19 cellular contexts compared by ENCODE assay signal in the genomic region with DNA sequence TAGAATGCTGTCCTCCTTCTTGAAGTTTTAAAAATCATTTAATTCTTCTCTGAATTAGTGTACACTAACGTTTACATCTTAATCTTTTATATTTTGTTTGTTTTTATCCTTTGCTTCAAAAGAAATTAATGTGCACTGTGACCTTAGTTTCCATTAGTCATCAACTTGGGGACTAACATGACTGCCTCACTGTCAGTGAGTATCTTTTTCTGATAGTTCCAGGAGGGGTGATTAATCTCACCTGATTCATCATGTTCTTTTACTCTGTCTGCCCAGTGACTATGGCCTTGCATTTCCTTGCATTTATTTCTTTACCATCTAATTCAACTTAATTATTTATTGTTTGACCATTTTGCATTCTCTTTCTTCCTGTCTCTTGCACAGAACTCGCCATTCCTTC. TPM values are rescaled to one million over a fixed set of nuclear protein-coding genes. Genes with fewer than 3 reads are reported as not detected.
DNase-seq lines count a peak whose midpoint lies in the region; ATAC-seq and TF ChIP-seq lines count a peak whose summit lies in the region.
"Had no signal": no experiment of that assay in that cellular context is flagged by ENCODE, and none has a peak within 500 bp of the region (broad histone marks: within the 10 kb centered on the region; RNA-seq: fewer than 3 reads in every experiment).

No MANE protein-coding gene starts in this region.

- H3K27ac ChIP-seq in neuronal stem cell (replicated peaks; ENCODE audit: low read length), result no peak overlapping the region
- H3K27ac ChIP-seq: body of pancreas, right atrium auricular region had no signal

- ATAC-seq in activated CD8-positive, alpha-beta T cell treated with anti-CD3 and anti-CD28 coated beads for 36 hours, result peak; percentile 69
- ATAC-seq in activated CD8-positive, alpha-beta T cell treated with anti-CD3 and anti-CD28 coated beads, Interleukin-2, amount 10 ng/mL, durations not matched to agents 7 days and 5 days, result no peak
- no peak for ATAC-seq in naive thymus-derived CD8-positive, alpha-beta T cell
- no peak for ATAC-seq in GM18858 (IDR thresholded peaks at IDR 0.05; ENCODE audit: unreplicated experiment)
- ATAC-seq: body of pancreas had no signal

- peak overlapping the region; percentile 9 for H3K27ac Mint-ChIP-seq in activated CD8-positive, alpha-beta T cell treated with anti-CD3 and anti-CD28 coated beads for 36 hours
- H3K27ac Mint-ChIP-seq in activated CD8-positive, alpha-beta T cell treated with anti-CD3 and anti-CD28 coated beads, Interleukin-2, amount 10 ng/mL, durations not matched to agents 7 days and 5 days, result no peak overlapping the region
- peak overlapping the region in 2 of 3 donors; percentile 21 to 74 for H3K27ac Mint-ChIP-seq in IgD-negative memory B cell
- peak overlapping the region; percentile 35 for H3K27ac Mint-ChIP-seq in activated T-helper 2 cell treated with anti-CD3 and anti-CD28 coated beads, Interferon-gamma antibody, Interleukin-2, Interleukin-4, amounts not matched to agents 10 μg/mL and 5 μg/mL and 100 μg/mL, durations not matched to agents 14 hours and 24 hours and 36 hours
- peak overlapping the region in 8 of 10 donors; percentile 35 to 99 (median 76) for H3K27ac Mint-ChIP-seq in naive thymus-derived CD8-positive, alpha-beta T cell
- H3K27ac Mint-ChIP-seq: dendritic cell treated with granulocyte-macrophage colony-stimulating factor and Interleukin-4, amounts not matched to agents 40 ng/mL and 50 ng/mL, for 4 days; immature natural killer cell had no signal

- CTCF ChIA-PET in activated CD8-positive, alpha-beta T cell treated with anti-CD3 and anti-CD28 coated beads for 36 hours (lab: Charles Lee), result no interaction called here
- CTCF ChIA-PET in activated CD8-positive, alpha-beta T cell treated with anti-CD3 and anti-CD28 coated beads, Interleukin-2, amount 10 ng/mL, durations not matched to agents 7 days and 5 days (lab: Charles Lee), result interaction anchor here (1.3 to 4.0 kb wide), 2 partner anchors 26 to 391 kb away, joined by 3 to 16 read pairs; no protein-coding TSS in a partner anchor

- intact Hi-C loops in activated CD8-positive, alpha-beta T cell treated with anti-CD3 and anti-CD28 coated beads for 36 hours (cut with micrococcal nuclease), result no loop called here
- intact Hi-C loops in activated T-helper 2 cell treated with anti-CD3 and anti-CD28 coated beads, Interferon-gamma antibody, Interleukin-2, Interleukin-4, amounts not matched to agents 10 μg/mL and 5 μg/mL and 100 μg/mL, durations not matched to agents 14 hours and 24 hours and 36 hours (cut with micrococcal nuclease), result loop anchor here (1.0 to 10.0 kb wide), 2 partner anchors 9 to 388 kb away; no protein-coding TSS in a partner anchor

- TF ChIP-seq CTCF in activated CD8-positive, alpha-beta T cell treated with anti-CD3 and anti-CD28 coated beads for 36 hours (IDR thresholded peaks at IDR 0.05), result no peak

- no peak overlapping the region for H3K4me3 ChIP-seq in neuronal stem cell (ENCODE audit: low read length in 2 of 2)
- H3K4me3 ChIP-seq: body of pancreas, right atrium auricular region had no signal

- no peak overlapping the region for H4K8ac ChIP-seq in neuronal stem cell (ENCODE audit: low read depth, low read length)

- H3K27me3 ChIP-seq in neuronal stem cell (ENCODE audit: control insufficient read depth in 3 of 3, insufficient read depth in 3 of 3, low read depth in 1 of 3, low read length in 3 of 3), result peaks cover 0 to 4% (median 0%) of the 10 kb centered on the region in 3 experiments
- H3K27me3 ChIP-seq: body of pancreas, right atrium auricular region had no signal

- no peak overlapping the region for H3K9ac ChIP-seq in neuronal stem cell (ENCODE audit: low read depth, low read length, poor library complexity)

- peaks cover 58% of the 10 kb centered on the region for H3K4me1 Mint-ChIP-seq in activated CD8-positive, alpha-beta T cell treated with anti-CD3 and anti-CD28 coated beads for 36 hours (ENCODE audit: low read depth)
- H3K4me1 Mint-ChIP-seq in activated CD8-positive, alpha-beta T cell treated with anti-CD3 and anti-CD28 coated beads, Interleukin-2, amount 10 ng/mL, durations not matched to agents 7 days and 5 days (ENCODE audit: low read depth), result peaks cover 29% of the 10 kb centered on the region
- peaks cover 25 to 42% (median 29%) of the 10 kb centered on the region in 3 donors for H3K4me1 Mint-ChIP-seq in IgD-negative memory B cell
- H3K4me1 Mint-ChIP-seq in activated T-helper 2 cell treated with anti-CD3 and anti-CD28 coated beads, Interferon-gamma antibody, Interleukin-2, Interleukin-4, amounts not matched to agents 10 μg/mL and 5 μg/mL and 100 μg/mL, durations not matched to agents 14 hours and 24 hours and 36 hours (ENCODE audit: low read depth), result peaks cover 51% of the 10 kb centered on the region
- peaks cover 27 to 58% (median 52%) of the 10 kb centered on the region in 4 donors for H3K4me1 Mint-ChIP-seq in naive thymus-derived CD8-positive, alpha-beta T cell

- H3K14ac ChIP-seq in neuronal stem cell (ENCODE audit: low read length), result no peak overlapping the region

- no CpG with 5 or more reads among the region's 2 CpGs for WGBS in neuronal stem cell (ENCODE audit: extremely low coverage in 2 of 2, insufficient read length in 2 of 2, insufficient replicate concordance in 1 of 2), 2 donors

- no peak overlapping the region for H2BK15ac ChIP-seq in neuronal stem cell (ENCODE audit: low read length)

- H3K36me3 Mint-ChIP-seq in activated CD8-positive, alpha-beta T cell treated with anti-CD3 and anti-CD28 coated beads for 36 hours (ENCODE audit: low read depth), result no peaks in the 10 kb centered on the region
- H3K36me3 Mint-ChIP-seq in activated CD8-positive, alpha-beta T cell treated with anti-CD3 and anti-CD28 coated beads, Interleukin-2, amount 10 ng/mL, durations not matched to agents 7 days and 5 days (ENCODE audit: low read depth), result no peaks in the 10 kb centered on the region
- H3K36me3 Mint-ChIP-seq in IgD-negative memory B cell, result peaks cover 3% of the 10 kb centered on the region
- no peaks in the 10 kb centered on the region for H3K36me3 Mint-ChIP-seq in activated T-helper 2 cell treated with anti-CD3 and anti-CD28 coated beads, Interferon-gamma antibody, Interleukin-2, Interleukin-4, amounts not matched to agents 10 μg/mL and 5 μg/mL and 100 μg/mL, durations not matched to agents 14 hours and 24 hours and 36 hours (ENCODE audit: low read depth)
- H3K36me3 Mint-ChIP-seq in naive thymus-derived CD8-positive, alpha-beta T cell, result no peaks in the 10 kb centered on the region
- H3K36me3 Mint-ChIP-seq: immature natural killer cell had no signal

- H2AFZ ChIP-seq in neuronal stem cell (ENCODE audit: low read length), result no peak overlapping the region

- H2AK5ac ChIP-seq in neuronal stem cell (ENCODE audit: low read depth, low read length), result no peak overlapping the region

- no peak overlapping the region for H2BK12ac ChIP-seq in neuronal stem cell (ENCODE audit: low read length)

- peaks cover 0 to 6% of the 10 kb centered on the region in 2 donors for H3K4me1 ChIP-seq in neuronal stem cell (ENCODE audit: control insufficient read depth in 2 of 2, insufficient read depth in 1 of 2, low read depth in 1 of 2, low read length in 2 of 2)
- H3K4me1 ChIP-seq: body of pancreas had no signal

- H3K4me3 Mint-ChIP-seq in activated CD8-positive, alpha-beta T cell treated with anti-CD3 and anti-CD28 coated beads for 36 hours, result no peak overlapping the region
- no peak overlapping the region for H3K4me3 Mint-ChIP-seq in activated CD8-positive, alpha-beta T cell treated with anti-CD3 and anti-CD28 coated beads, Interleukin-2, amount 10 ng/mL, durations not matched to agents 7 days and 5 days
- H3K4me3 Mint-ChIP-seq in IgD-negative memory B cell, result peak overlapping the region in 1 of 4 donors; percentile 14
- H3K4me3 Mint-ChIP-seq in activated T-helper 2 cell treated with anti-CD3 and anti-CD28 coated beads, Interferon-gamma antibody, Interleukin-2, Interleukin-4, amounts not matched to agents 10 μg/mL and 5 μg/mL and 100 μg/mL, durations not matched to agents 14 hours and 24 hours and 36 hours (ENCODE audit: low read depth), result no peak overlapping the region
- H3K4me3 Mint-ChIP-seq in naive thymus-derived CD8-positive, alpha-beta T cell, result peak overlapping the region in 4 of 10 donors; percentile 11 to 68 (median 35)
- H3K4me3 Mint-ChIP-seq: dendritic cell treated with granulocyte-macrophage colony-stimulating factor and Interleukin-4, amounts not matched to agents 40 ng/mL and 50 ng/mL, for 4 days had no signal

- in situ Hi-C loops in G401 (cut with HindIII; ENCODE audit: low sequenced_read_pairs), result no loop called here

- no peak overlapping the region for H3K18ac ChIP-seq in neuronal stem cell (ENCODE audit: low read length)

- H3K27me3 Mint-ChIP-seq in activated CD8-positive, alpha-beta T cell treated with anti-CD3 and anti-CD28 coated beads for 36 hours, result no peaks in the 10 kb centered on the region
- no peaks in the 10 kb centered on the region for H3K27me3 Mint-ChIP-seq in activated CD8-positive, alpha-beta T cell treated with anti-CD3 and anti-CD28 coated beads, Interleukin-2, amount 10 ng/mL, durations not matched to agents 7 days and 5 days (ENCODE audit: low read depth)
- peaks cover 1% of the 10 kb centered on the region for H3K27me3 Mint-ChIP-seq in IgD-negative memory B cell
- peaks cover 3% of the 10 kb centered on the region for H3K27me3 Mint-ChIP-seq in activated T-helper 2 cell treated with anti-CD3 and anti-CD28 coated beads, Interferon-gamma antibody, Interleukin-2, Interleukin-4, amounts not matched to agents 10 μg/mL and 5 μg/mL and 100 μg/mL, durations not matched to agents 14 hours and 24 hours and 36 hours (ENCODE audit: low read depth)
- H3K27me3 Mint-ChIP-seq in naive thymus-derived CD8-positive, alpha-beta T cell, result no peaks in the 10 kb centered on the region

- no peaks in the 10 kb centered on the region for H3K9me3 ChIP-seq in neuronal stem cell (replicated peaks in 1 of 2; ENCODE audit: control insufficient read depth in 2 of 2, insufficient read depth in 1 of 2, low read depth in 1 of 2, low read length in 2 of 2)
- H3K9me3 ChIP-seq: body of pancreas, right atrium auricular region had no signal

- H2BK5ac ChIP-seq in neuronal stem cell (ENCODE audit: low read length), result no peak overlapping the region

- no peak overlapping the region for H2BK120ac ChIP-seq in neuronal stem cell (ENCODE audit: low read depth, low read length)

- H3K23ac ChIP-seq in neuronal stem cell (ENCODE audit: low read depth, low read length, poor library complexity), result no peak overlapping the region

- H3K4me2 ChIP-seq in neuronal stem cell (ENCODE audit: insufficient read depth, low read length, poor library complexity, severe bottlenecking), result no peak overlapping the region

- POLR2A ChIA-PET in activated CD8-positive, alpha-beta T cell treated with anti-CD3 and anti-CD28 coated beads for 36 hours (lab: Charles Lee), result interaction anchor here (1.6 to 5.8 kb wide), 2 partner anchors 10 to 33 kb away, joined by 3 to 50 read pairs; a partner anchor contains a TSS
- POLR2A ChIA-PET in activated CD8-positive, alpha-beta T cell treated with anti-CD3 and anti-CD28 coated beads, Interleukin-2, amount 10 ng/mL, durations not matched to agents 7 days and 5 days (lab: Charles Lee), result no interaction called here
- POLR2A ChIA-PET in naive thymus-derived CD8-positive, alpha-beta T cell (lab: Charles Lee), result interaction anchor here (1.0 to 7.8 kb wide), 3 partner anchors 8 to 33 kb away, joined by 3 to 190 read pairs (median 3); a partner anchor contains a TSS

- no peak overlapping the region for H3K4ac ChIP-seq in neuronal stem cell (ENCODE audit: low read length)

- no peak for DNase-seq in activated CD8-positive, alpha-beta T cell treated with anti-CD3 and anti-CD28 coated beads for 36 hours
- DNase-seq in activated CD8-positive, alpha-beta T cell treated with anti-CD3 and anti-CD28 coated beads, Interleukin-2, amount 10 ng/mL, durations not matched to agents 7 days and 5 days, result no peak
- DNase-seq in activated T-helper 2 cell treated with anti-CD3 and anti-CD28 coated beads, Interferon-gamma antibody, Interleukin-2, Interleukin-4, amounts not matched to agents 10 μg/mL and 5 μg/mL and 100 μg/mL, durations not matched to agents 14 hours and 24 hours and 36 hours (ENCODE audit: low spot score), result no peak
- no peak for DNase-seq in naive thymus-derived CD8-positive, alpha-beta T cell
- no peak for DNase-seq in neuronal stem cell (ENCODE audit: low spot score)
- no peak for DNase-seq in G401 (ENCODE audit: low spot score)
- DNase-seq: activated effector memory CD4-positive, alpha-beta T cell treated with anti-CD3 and anti-CD28 coated beads, Interleukin-2, amount 50 U/mL, for 16 hours; body of pancreas; erythroblast; head of caudate nucleus; immature natural killer cell; KBM-7; NCI-H1436 treated with DMSO at 0.1 percent for 48 hours; SHP77 treated with DMSO at 0.1 percent for 48 hours; T-helper 9 cell had no signal

- no peak overlapping the region for H4K91ac ChIP-seq in neuronal stem cell (ENCODE audit: low read depth, low read length, poor library complexity)

- H3K9me3 Mint-ChIP-seq in activated CD8-positive, alpha-beta T cell treated with anti-CD3 and anti-CD28 coated beads for 36 hours, result no peaks in the 10 kb centered on the region
- H3K9me3 Mint-ChIP-seq in activated CD8-positive, alpha-beta T cell treated with anti-CD3 and anti-CD28 coated beads, Interleukin-2, amount 10 ng/mL, durations not matched to agents 7 days and 5 days (ENCODE audit: insufficient read depth), result no peaks in the 10 kb centered on the region
- no peaks in the 10 kb centered on the region for H3K9me3 Mint-ChIP-seq in IgD-negative memory B cell
- H3K9me3 Mint-ChIP-seq in activated T-helper 2 cell treated with anti-CD3 and anti-CD28 coated beads, Interferon-gamma antibody, Interleukin-2, Interleukin-4, amounts not matched to agents 10 μg/mL and 5 μg/mL and 100 μg/mL, durations not matched to agents 14 hours and 24 hours and 36 hours, result no peaks in the 10 kb centered on the region
- H3K9me3 Mint-ChIP-seq in naive thymus-derived CD8-positive, alpha-beta T cell, result no peaks in the 10 kb centered on the region
- H3K9me3 Mint-ChIP-seq: dendritic cell treated with granulocyte-macrophage colony-stimulating factor and Interleukin-4, amounts not matched to agents 40 ng/mL and 50 ng/mL, for 4 days; immature natural killer cell had no signal

- H3K36me3 ChIP-seq in neuronal stem cell (replicated peaks in 1 of 2; ENCODE audit: control insufficient read depth in 2 of 2, insufficient read depth in 2 of 2, low read length in 2 of 2), result no peaks in the 10 kb centered on the region
- H3K36me3 ChIP-seq: right atrium auricular region had no signal

- H3K79me1 ChIP-seq in neuronal stem cell (ENCODE audit: low read depth, low read length), result no peaks in the 10 kb centered on the region

RNA-seq across cellular contexts. Expression of a gene that starts 33.4 kb away (rescaled TPM):
- 10 to 100 TPM; 52.7 to 55.6 TPM for total RNA-seq in activated CD8-positive, alpha-beta T cell treated with anti-CD3 and anti-CD28 coated beads for 36 hours
- 10 to 100 TPM; 54.9 to 55.5 TPM for total RNA-seq in activated CD8-positive, alpha-beta T cell treated with anti-CD3 and anti-CD28 coated beads, Interleukin-2, amount 10 ng/mL, durations not matched to agents 7 days and 5 days
- polyA plus RNA-seq in IgD-negative memory B cell, result 78.4 TPM
- 51.3 and 52.0 TPM in 2 replicates for total RNA-seq in activated T-helper 2 cell treated with anti-CD3 and anti-CD28 coated beads, Interferon-gamma antibody, Interleukin-2, Interleukin-4, amounts not matched to agents 10 μg/mL and 5 μg/mL and 100 μg/mL, durations not matched to agents 14 hours and 24 hours and 36 hours
- total RNA-seq in naive thymus-derived CD8-positive, alpha-beta T cell, result 100 to 1,000 TPM; 131 to 133 TPM
- polyA plus RNA-seq in naive thymus-derived CD8-positive, alpha-beta T cell, result 10 to 100 TPM; 60.2 to 83.9 (median 67.1) TPM
- polyA plus RNA-seq in neuronal stem cell (2013, experiment 1 of 2), result 0.38 TPM
- 0.28 TPM for polyA plus RNA-seq in neuronal stem cell (2013, experiment 2 of 2)
- not detected in 2 replicates for total RNA-seq in G401 (2014; rRNA removed; shearing (Covaris generic))

Comparison
In these comparisons a context has a peak if more than half of its experiments do, and no peak if none do; other contexts are left out.
1. RNA of a gene that starts 33.4 kb away (total RNA-seq): 131 to 133 TPM in naive thymus-derived CD8-positive, alpha-beta T cell, 52.7 to 55.6 TPM in activated CD8-positive, alpha-beta T cell treated with anti-CD3 and anti-CD28 coated beads for 36 hours, 54.9 to 55.5 TPM in activated CD8-positive, alpha-beta T cell treated with anti-CD3 and anti-CD28 coated beads, Interleukin-2, amount 10 ng/mL, durations not matched to agents 7 days and 5 days and 51.3 to 52.0 TPM in activated T-helper 2 cell treated with anti-CD3 and anti-CD28 coated beads, Interferon-gamma antibody, Interleukin-2, Interleukin-4, amounts not matched to agents 10 μg/mL and 5 μg/mL and 100 μg/mL, durations not matched to agents 14 hours and 24 hours and 36 hours; not detected in G401; every median in the first group is over 10 times any median in the second.